ENCODE assay signal across 25 cellular contexts in the genomic region with DNA sequence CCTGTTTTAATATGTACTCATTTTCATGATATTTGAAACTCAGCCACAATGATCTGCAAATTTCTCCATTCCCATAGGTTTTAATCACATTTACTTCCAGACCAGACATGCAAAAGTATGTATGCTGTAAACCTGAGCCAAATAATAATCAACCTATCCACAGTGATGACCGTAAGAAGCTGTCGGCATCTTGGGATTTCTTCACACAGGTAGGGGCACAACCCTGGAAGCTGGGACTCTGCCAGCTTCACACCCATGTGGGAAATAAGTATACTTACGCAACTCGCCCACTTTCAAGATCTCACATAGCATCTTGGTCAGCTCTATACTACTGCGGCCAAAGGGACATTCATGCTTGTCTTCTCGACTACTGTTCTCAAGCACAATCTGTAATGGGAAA.
"Had no signal": no experiment of that assay in that cellular context is flagged by ENCODE, and none has a peak within 500 bp of the region (broad histone marks: within the 10 kb centered on the region; RNA-seq: fewer than 3 reads in every experiment).

No MANE protein-coding gene starts in this region.

- H3K27me3 Mint-ChIP-seq: effector memory CD8-positive, alpha-beta T cell; naive thymus-derived CD4-positive, alpha-beta T cell; stimulated activated naive B cell treated with anti-CD40 and anti-IgM and Interleukin-4, amounts not matched to agents 10 μg/mL and 1 μg/mL and 100 μg/mL, for 72 hours; stimulated activated naive CD8-positive, alpha-beta T cell treated with anti-CD3 and anti-CD28 coated beads, Interleukin-15, Interleukin-2, amounts not matched to agents 100 ng/mL and 50 ng/mL, for 24 hours had no signal

- H3K36me3 ChIP-seq: esophagus squamous epithelium, neural progenitor cell, thoracic aorta, uterus had no signal

- H3K4me3 ChIP-seq: esophagus squamous epithelium, neural progenitor cell, right lobe of liver, thoracic aorta, tibial nerve, upper lobe of left lung, uterus had no signal

- H3K9ac ChIP-seq: neural progenitor cell had no signal

- H3K4me3 Mint-ChIP-seq: effector memory CD8-positive, alpha-beta T cell; naive thymus-derived CD4-positive, alpha-beta T cell; nephron; neural progenitor cell; stimulated activated naive B cell treated with anti-CD40 and anti-IgM and Interleukin-4, amounts not matched to agents 10 μg/mL and 1 μg/mL and 100 μg/mL, for 72 hours; stimulated activated naive CD8-positive, alpha-beta T cell treated with anti-CD3 and anti-CD28 coated beads, Interleukin-15, Interleukin-2, amounts not matched to agents 100 ng/mL and 50 ng/mL, for 24 hours had no signal

- FAIRE-seq: endometrium, frontal cortex, kidney, small intestine had no signal

- H3K9me3 ChIP-seq: esophagus squamous epithelium, right lobe of liver, thoracic aorta, tibial nerve, upper lobe of left lung, uterus had no signal

- H3K4me1 ChIP-seq: neural progenitor cell, uterus had no signal

- H3K4me1 Mint-ChIP-seq: nephron, neural progenitor cell had no signal

- H3K27me3 ChIP-seq: esophagus squamous epithelium, neural progenitor cell, right lobe of liver, tibial nerve, upper lobe of left lung, uterus had no signal

- H2AFZ ChIP-seq: neural progenitor cell had no signal

- H3K36me3 Mint-ChIP-seq: neural progenitor cell had no signal

- H3K4me2 ChIP-seq: neural progenitor cell had no signal

- H3K9me3 Mint-ChIP-seq: effector memory CD8-positive, alpha-beta T cell; nephron had no signal

- H3K27ac ChIP-seq: esophagus squamous epithelium, neural progenitor cell, right lobe of liver, thoracic aorta, tibial nerve, upper lobe of left lung, uterus had no signal

- H3K27ac Mint-ChIP-seq: effector memory CD8-positive, alpha-beta T cell; nephron; neural progenitor cell; stimulated activated naive B cell treated with anti-CD40 and anti-IgM and Interleukin-4, amounts not matched to agents 10 μg/mL and 1 μg/mL and 100 μg/mL, for 72 hours; stimulated activated naive CD8-positive, alpha-beta T cell treated with anti-CD3 and anti-CD28 coated beads, Interleukin-15, Interleukin-2, amounts not matched to agents 100 ng/mL and 50 ng/mL, for 24 hours had no signal

- DNase-seq: cerebellar nuclear complex; cortex of kidney; effector memory CD8-positive, alpha-beta T cell; esophagus squamous epithelium; head of caudate nucleus; kidney; mesendoderm; midbrain; naive thymus-derived CD4-positive, alpha-beta T cell; posterior cingulate gyrus; retina; right lobe of liver; small intestine; stimulated activated CD4-positive, alpha-beta T cell treated with anti-CD3 and anti-CD28 coated beads, Interleukin-15, amount 100 ng/mL, for 24 hours; stimulated activated CD4-positive, alpha-beta T cell treated with anti-CD3 and anti-CD28 coated beads, Interleukin-2, amount 100 ng/mL, for 48 hours; stimulated activated naive B cell treated with anti-CD40 and anti-IgM and Interleukin-4, amounts not matched to agents 10 μg/mL and 1 μg/mL and 100 μg/mL, for 72 hours; uterus had no signal
